Comparison of ENCODE assay signal across 8 cellular contexts in genomic region chrX:37491686-37492085, GRCh38.
"Had no signal": no experiment of that assay in that cellular context is flagged by ENCODE, and none has a peak within 500 bp of the region (broad histone marks: within the 10 kb centered on the region; RNA-seq: fewer than 3 reads in every experiment).

No MANE protein-coding gene starts in this region.

- H3K4me1 ChIP-seq: HAP-1 had no signal

- ATAC-seq: GM23338, HCT116 had no signal

- H3K4me3 ChIP-seq: GM23248, GM23338, HAP-1 had no signal

- H3K27ac ChIP-seq: GM23248 had no signal

- H3K36me3 ChIP-seq: HAP-1 had no signal

- H3K9me3 ChIP-seq: HAP-1 had no signal

- DNase-seq: GM23248, GOT3, H9, HCEC 1CT, HFFc6 had no signal
